In the genomic region with DNA sequence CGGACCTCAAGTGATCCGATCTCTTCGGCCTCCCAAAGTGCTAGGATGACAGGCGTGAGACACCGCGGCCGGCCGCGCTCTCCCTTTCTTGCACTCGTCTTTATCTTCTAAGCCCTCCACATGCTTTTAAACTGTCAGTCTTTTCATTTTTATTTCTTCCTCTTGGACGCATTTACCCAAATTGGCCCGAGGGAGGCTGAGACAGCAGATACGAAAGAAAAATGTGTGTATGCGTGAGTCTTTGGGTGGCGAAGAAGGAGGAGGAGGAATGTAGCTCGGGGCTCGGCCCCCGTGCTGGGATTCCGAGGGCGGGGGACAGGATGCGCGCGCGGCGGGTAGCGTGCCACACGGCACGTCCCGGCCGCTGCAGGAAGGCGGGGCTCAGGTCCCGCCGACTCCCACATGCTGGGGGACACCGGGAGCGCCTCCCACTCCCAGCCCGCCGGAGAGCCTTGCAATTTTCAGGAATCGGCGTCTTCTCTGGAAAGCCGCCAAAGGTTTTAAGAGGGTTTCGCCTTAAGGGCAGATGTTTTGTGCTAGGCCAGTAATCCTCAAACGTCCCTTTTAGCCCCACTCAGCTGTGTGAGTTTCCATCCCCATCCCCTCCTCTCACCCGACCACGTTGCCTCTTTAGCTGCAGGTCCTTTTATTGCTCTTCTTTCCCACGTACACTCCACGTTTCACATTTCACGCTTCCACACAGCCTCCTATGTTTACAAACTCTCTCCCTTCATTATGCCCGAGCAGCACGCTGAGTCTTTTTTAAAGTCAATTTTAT, we compare ENCODE assay signal across 1 cellular context.
TF ChIP-seq lines count a peak whose summit lies in the region.

No MANE protein-coding gene starts in this region.

TF ChIP-seq in H1, 55 proteins besides CTCF, POLR2A, EP300 and RAD21 (continues in another document):
- TF ChIP-seq SIX5 (IDR thresholded peaks at IDR 0.05; ENCODE audit: low read depth, low read length): no peak
- TF ChIP-seq TBP (IDR thresholded peaks at IDR 0.05; ENCODE audit: low read depth, low read length): peak; percentile 39; the same call in 1 of the 2 replicates
- TF ChIP-seq, protein P1, sequence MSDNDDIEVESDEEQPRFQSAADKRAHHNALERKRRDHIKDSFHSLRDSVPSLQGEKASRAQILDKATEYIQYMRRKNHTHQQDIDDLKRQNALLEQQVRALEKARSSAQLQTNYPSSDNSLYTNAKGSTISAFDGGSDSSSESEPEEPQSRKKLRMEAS (IDR thresholded peaks at IDR 0.05): peak; percentile 74; the same call in 1 of the 2 replicates
- no peak for TF ChIP-seq KDM4A (IDR thresholded peaks at IDR 0.05; ENCODE audit: low read depth, low read length, severe bottlenecking)
- TF ChIP-seq BACH1 (IDR thresholded peaks at IDR 0.05; ENCODE audit: low read length): no peak; the same call in none of the 2 replicates
- TF ChIP-seq, protein P2, sequence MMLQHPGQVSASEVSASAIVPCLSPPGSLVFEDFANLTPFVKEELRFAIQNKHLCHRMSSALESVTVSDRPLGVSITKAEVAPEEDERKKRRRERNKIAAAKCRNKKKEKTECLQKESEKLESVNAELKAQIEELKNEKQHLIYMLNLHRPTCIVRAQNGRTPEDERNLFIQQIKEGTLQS (IDR thresholded peaks at IDR 0.05; ENCODE audit: insufficient read depth, low read depth, low read length): no peak
- TF ChIP-seq POLR2AphosphoS5 (IDR thresholded peaks at IDR 0.05; ENCODE audit: low read depth, low read length): peak; percentile 47
- no peak for TF ChIP-seq POU5F1 (IDR thresholded peaks at IDR 0.05; ENCODE audit: low read depth, low read length)
- no peak for TF ChIP-seq NANOG (IDR thresholded peaks at IDR 0.05; ENCODE audit: insufficient read depth, low read depth, low read length, poor library complexity, severe bottlenecking)
- no peak for TF ChIP-seq MAFK (IDR thresholded peaks at IDR 0.05; ENCODE audit: low read depth, low read length)
- TF ChIP-seq, protein P3, sequence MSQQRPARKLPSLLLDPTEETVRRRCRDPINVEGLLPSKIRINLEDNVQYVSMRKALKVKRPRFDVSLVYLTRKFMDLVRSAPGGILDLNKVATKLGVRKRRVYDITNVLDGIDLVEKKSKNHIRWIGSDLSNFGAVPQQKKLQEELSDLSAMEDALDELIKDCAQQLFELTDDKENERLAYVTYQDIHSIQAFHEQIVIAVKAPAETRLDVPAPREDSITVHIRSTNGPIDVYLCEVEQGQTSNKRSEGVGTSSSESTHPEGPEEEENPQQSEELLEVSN (IDR thresholded peaks at IDR 0.05): peak; percentile 57
- TF ChIP-seq BCL11A (IDR thresholded peaks at IDR 0.05; ENCODE audit: low read depth in 2 of 2, low read length in 2 of 2): no peak
- TF ChIP-seq, protein P4, sequence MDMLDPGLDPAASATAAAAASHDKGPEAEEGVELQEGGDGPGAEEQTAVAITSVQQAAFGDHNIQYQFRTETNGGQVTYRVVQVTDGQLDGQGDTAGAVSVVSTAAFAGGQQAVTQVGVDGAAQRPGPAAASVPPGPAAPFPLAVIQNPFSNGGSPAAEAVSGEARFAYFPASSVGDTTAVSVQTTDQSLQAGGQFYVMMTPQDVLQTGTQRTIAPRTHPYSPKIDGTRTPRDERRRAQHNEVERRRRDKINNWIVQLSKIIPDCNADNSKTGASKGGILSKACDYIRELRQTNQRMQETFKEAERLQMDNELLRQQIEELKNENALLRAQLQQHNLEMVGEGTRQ (IDR thresholded peaks at IDR 0.05; ENCODE audit: low read length): no peak
- TF ChIP-seq SAP30 (IDR thresholded peaks at IDR 0.05; ENCODE audit: insufficient read depth, insufficient replicate concordance, low read length): no peak
- TF ChIP-seq NRF1 (IDR thresholded peaks at IDR 0.05; ENCODE audit: low read depth, low read length): 0 out of 2 replicates have a peak, but pooled peaks have one; percentile 13
- TF ChIP-seq SRF (IDR thresholded peaks at IDR 0.05; ENCODE audit: low read depth, low read length): no peak
- TF ChIP-seq ZNF274 (IDR thresholded peaks at IDR 0.05; ENCODE audit: borderline replicate concordance, extremely low read depth, low read length): no peak
- no peak for TF ChIP-seq FOSL1 (IDR thresholded peaks at IDR 0.05; ENCODE audit: insufficient read depth, low read depth, low read length)
- no peak for TF ChIP-seq JUND (IDR thresholded peaks at IDR 0.05; ENCODE audit: low read length)
- peak; percentile 47 for TF ChIP-seq TAF7 (optimal IDR thresholded peaks at IDR 0.05; ENCODE audit: borderline replicate concordance, low read depth, low read length)
- TF ChIP-seq CEBPB (IDR thresholded peaks at IDR 0.05; ENCODE audit: low read depth, low read length): 0 out of 2 replicates have a peak, but pooled peaks have one; percentile 5
- peak; percentile 56; the same call in 1 of the 2 replicates for TF ChIP-seq SP1 (IDR thresholded peaks at IDR 0.05; ENCODE audit: low read depth, low read length)
- peak in 1 of 2 experiments; percentile 46; a peak in 1 of 4 replicates for TF ChIP-seq HDAC2 (IDR thresholded peaks at IDR 0.05; ENCODE audit: borderline replicate concordance in 1 of 2, low read depth in 2 of 2, low read length in 2 of 2)
- peak; percentile 35; the same call in 1 of the 2 replicates for TF ChIP-seq CREB1 (IDR thresholded peaks at IDR 0.05)
- no peak for TF ChIP-seq EZH2 (IDR thresholded peaks at IDR 0.05; ENCODE audit: low read depth, low read length, severe bottlenecking)
- TF ChIP-seq SIRT6 (IDR thresholded peaks at IDR 0.05; ENCODE audit: low read length): no peak
- TF ChIP-seq KDM1A (IDR thresholded peaks at IDR 0.05; ENCODE audit: borderline replicate concordance, low read length): peak; percentile 10; the same call in 1 of the 2 replicates
- no peak for TF ChIP-seq YY1 (IDR thresholded peaks at IDR 0.05; ENCODE audit: low read depth, low read length)
- no peak for TF ChIP-seq CBX8 (IDR thresholded peaks at IDR 0.05; ENCODE audit: borderline replicate concordance, low read depth, low read length)
- TF ChIP-seq RBBP5 (IDR thresholded peaks at IDR 0.05; ENCODE audit: borderline replicate concordance, low read depth, low read length): 0 out of 2 replicates have a peak, but pooled peaks have one; percentile 80
- no peak for TF ChIP-seq GTF2F1 (IDR thresholded peaks at IDR 0.05; ENCODE audit: borderline replicate concordance, low read depth, low read length)
- TF ChIP-seq RNF2 (IDR thresholded peaks at IDR 0.05; ENCODE audit: borderline replicate concordance, low read depth, low read length, missing control alignments, poor library complexity, severe bottlenecking): no peak
- TF ChIP-seq TAF1 (IDR thresholded peaks at IDR 0.05; ENCODE audit: low read depth, low read length): peak; percentile 50; the same call in 1 of the 2 replicates
- TF ChIP-seq CBX5 (IDR thresholded peaks at IDR 0.05; ENCODE audit: low read depth, low read length): no peak
- TF ChIP-seq RXRA (IDR thresholded peaks at IDR 0.05; ENCODE audit: insufficient read depth, low read depth, low read length): no peak
- TF ChIP-seq CHD1 (IDR thresholded peaks at IDR 0.05; ENCODE audit: low read depth, low read length): no peak; the same call in 1 of the 2 replicates
- peak; percentile 3; the same call in 1 of the 2 replicates for TF ChIP-seq EGR1 (IDR thresholded peaks at IDR 0.05; ENCODE audit: borderline replicate concordance, low read depth, low read length)
- no peak for TF ChIP-seq CHD2 (IDR thresholded peaks at IDR 0.05; ENCODE audit: low read length)
- TF ChIP-seq TEAD4 (IDR thresholded peaks at IDR 0.05; ENCODE audit: low read depth, low read length): peak; percentile 97
- TF ChIP-seq, protein P5, sequence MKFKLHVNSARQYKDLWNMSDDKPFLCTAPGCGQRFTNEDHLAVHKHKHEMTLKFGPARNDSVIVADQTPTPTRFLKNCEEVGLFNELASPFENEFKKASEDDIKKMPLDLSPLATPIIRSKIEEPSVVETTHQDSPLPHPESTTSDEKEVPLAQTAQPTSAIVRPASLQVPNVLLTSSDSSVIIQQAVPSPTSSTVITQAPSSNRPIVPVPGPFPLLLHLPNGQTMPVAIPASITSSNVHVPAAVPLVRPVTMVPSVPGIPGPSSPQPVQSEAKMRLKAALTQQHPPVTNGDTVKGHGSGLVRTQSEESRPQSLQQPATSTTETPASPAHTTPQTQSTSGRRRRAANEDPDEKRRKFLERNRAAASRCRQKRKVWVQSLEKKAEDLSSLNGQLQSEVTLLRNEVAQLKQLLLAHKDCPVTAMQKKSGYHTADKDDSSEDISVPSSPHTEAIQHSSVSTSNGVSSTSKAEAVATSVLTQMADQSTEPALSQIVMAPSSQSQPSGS (IDR thresholded peaks at IDR 0.05; ENCODE audit: low read length): 0 out of 2 replicates have a peak, but pooled peaks have one; percentile 48
- no peak for TF ChIP-seq GABPA (IDR thresholded peaks at IDR 0.05; ENCODE audit: borderline replicate concordance, insufficient read depth, low read length)
- TF ChIP-seq SUZ12 (IDR thresholded peaks at IDR 0.05; ENCODE audit: low read length): no peak
- TF ChIP-seq TCF12 (IDR thresholded peaks at IDR 0.05; ENCODE audit: low read depth, low read length): no peak
- peak in 1 of 2 experiments; percentile 81; a peak in 2 of 4 replicates for TF ChIP-seq SIN3A (conservative IDR thresholded peaks at IDR 0.05 in 1 of 2, IDR thresholded peaks at IDR 0.05 in 1 of 2; ENCODE audit: low read depth in 1 of 2, low read length in 2 of 2)
- no peak for TF ChIP-seq CTBP2 (IDR thresholded peaks at IDR 0.05; ENCODE audit: borderline replicate concordance, insufficient read depth, insufficient read length, low read length)
- TF ChIP-seq RFX5 (IDR thresholded peaks at IDR 0.05; ENCODE audit: borderline replicate concordance, low read depth, low read length): no peak
- TF ChIP-seq BRCA1 (IDR thresholded peaks at IDR 0.05; ENCODE audit: low read depth, low read length): no peak
- TF ChIP-seq SP2 (IDR thresholded peaks at IDR 0.05; ENCODE audit: low read length): no peak
- TF ChIP-seq, protein P6, sequence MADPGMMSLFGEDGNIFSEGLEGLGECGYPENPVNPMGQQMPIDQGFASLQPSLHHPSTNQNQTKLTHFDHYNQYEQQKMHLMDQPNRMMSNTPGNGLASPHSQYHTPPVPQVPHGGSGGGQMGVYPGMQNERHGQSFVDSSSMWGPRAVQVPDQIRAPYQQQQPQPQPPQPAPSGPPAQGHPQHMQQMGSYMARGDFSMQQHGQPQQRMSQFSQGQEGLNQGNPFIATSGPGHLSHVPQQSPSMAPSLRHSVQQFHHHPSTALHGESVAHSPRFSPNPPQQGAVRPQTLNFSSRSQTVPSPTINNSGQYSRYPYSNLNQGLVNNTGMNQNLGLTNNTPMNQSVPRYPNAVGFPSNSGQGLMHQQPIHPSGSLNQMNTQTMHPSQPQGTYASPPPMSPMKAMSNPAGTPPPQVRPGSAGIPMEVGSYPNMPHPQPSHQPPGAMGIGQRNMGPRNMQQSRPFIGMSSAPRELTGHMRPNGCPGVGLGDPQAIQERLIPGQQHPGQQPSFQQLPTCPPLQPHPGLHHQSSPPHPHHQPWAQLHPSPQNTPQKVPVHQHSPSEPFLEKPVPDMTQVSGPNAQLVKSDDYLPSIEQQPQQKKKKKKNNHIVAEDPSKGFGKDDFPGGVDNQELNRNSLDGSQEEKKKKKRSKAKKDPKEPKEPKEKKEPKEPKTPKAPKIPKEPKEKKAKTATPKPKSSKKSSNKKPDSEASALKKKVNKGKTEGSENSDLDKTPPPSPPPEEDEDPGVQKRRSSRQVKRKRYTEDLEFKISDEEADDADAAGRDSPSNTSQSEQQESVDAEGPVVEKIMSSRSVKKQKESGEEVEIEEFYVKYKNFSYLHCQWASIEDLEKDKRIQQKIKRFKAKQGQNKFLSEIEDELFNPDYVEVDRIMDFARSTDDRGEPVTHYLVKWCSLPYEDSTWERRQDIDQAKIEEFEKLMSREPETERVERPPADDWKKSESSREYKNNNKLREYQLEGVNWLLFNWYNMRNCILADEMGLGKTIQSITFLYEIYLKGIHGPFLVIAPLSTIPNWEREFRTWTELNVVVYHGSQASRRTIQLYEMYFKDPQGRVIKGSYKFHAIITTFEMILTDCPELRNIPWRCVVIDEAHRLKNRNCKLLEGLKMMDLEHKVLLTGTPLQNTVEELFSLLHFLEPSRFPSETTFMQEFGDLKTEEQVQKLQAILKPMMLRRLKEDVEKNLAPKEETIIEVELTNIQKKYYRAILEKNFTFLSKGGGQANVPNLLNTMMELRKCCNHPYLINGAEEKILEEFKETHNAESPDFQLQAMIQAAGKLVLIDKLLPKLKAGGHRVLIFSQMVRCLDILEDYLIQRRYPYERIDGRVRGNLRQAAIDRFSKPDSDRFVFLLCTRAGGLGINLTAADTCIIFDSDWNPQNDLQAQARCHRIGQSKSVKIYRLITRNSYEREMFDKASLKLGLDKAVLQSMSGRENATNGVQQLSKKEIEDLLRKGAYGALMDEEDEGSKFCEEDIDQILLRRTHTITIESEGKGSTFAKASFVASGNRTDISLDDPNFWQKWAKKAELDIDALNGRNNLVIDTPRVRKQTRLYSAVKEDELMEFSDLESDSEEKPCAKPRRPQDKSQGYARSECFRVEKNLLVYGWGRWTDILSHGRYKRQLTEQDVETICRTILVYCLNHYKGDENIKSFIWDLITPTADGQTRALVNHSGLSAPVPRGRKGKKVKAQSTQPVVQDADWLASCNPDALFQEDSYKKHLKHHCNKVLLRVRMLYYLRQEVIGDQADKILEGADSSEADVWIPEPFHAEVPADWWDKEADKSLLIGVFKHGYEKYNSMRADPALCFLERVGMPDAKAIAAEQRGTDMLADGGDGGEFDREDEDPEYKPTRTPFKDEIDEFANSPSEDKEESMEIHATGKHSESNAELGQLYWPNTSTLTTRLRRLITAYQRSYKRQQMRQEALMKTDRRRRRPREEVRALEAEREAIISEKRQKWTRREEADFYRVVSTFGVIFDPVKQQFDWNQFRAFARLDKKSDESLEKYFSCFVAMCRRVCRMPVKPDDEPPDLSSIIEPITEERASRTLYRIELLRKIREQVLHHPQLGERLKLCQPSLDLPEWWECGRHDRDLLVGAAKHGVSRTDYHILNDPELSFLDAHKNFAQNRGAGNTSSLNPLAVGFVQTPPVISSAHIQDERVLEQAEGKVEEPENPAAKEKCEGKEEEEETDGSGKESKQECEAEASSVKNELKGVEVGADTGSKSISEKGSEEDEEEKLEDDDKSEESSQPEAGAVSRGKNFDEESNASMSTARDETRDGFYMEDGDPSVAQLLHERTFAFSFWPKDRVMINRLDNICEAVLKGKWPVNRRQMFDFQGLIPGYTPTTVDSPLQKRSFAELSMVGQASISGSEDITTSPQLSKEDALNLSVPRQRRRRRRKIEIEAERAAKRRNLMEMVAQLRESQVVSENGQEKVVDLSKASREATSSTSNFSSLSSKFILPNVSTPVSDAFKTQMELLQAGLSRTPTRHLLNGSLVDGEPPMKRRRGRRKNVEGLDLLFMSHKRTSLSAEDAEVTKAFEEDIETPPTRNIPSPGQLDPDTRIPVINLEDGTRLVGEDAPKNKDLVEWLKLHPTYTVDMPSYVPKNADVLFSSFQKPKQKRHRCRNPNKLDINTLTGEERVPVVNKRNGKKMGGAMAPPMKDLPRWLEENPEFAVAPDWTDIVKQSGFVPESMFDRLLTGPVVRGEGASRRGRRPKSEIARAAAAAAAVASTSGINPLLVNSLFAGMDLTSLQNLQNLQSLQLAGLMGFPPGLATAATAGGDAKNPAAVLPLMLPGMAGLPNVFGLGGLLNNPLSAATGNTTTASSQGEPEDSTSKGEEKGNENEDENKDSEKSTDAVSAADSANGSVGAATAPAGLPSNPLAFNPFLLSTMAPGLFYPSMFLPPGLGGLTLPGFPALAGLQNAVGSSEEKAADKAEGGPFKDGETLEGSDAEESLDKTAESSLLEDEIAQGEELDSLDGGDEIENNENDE (IDR thresholded peaks at IDR 0.05; ENCODE audit: insufficient replicate concordance, low read length): no peak
- TF ChIP-seq ASH2L (IDR thresholded peaks at IDR 0.05; ENCODE audit: low read length): peak; percentile 76
- TF ChIP-seq SP4 (IDR thresholded peaks at IDR 0.05; ENCODE audit: low read length): no peak
- no peak for TF ChIP-seq KDM5A (IDR thresholded peaks at IDR 0.05; ENCODE audit: low read length)
- TF ChIP-seq JUN (IDR thresholded peaks at IDR 0.05; ENCODE audit: low read depth, low read length): 0 out of 2 replicates have a peak, but pooled peaks have one; percentile 1
